Comparison of ENCODE assay signal across 28 cellular contexts in the genomic region with DNA sequence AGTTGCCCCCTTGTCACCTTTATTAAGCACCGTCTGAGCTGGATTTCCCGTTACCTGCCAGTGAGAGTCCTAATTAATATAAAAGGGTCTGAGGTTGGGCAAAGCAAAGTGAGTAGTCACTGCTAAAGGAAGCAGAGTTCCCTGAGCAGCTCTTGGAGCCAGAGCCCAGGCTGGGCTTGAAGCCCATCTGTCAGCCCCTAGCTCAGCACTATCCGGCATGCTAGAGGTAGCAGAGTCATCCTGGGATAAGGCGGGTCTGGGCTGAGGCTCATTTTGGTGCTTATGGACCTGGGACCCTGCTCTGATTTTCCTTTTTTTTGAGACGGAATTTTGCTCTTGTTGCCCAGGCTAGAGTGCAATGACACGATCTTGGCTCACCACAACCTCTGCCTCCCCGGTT. TPM values are rescaled to one million over a fixed set of nuclear protein-coding genes. Genes with fewer than 3 reads are reported as not detected.
DNase-seq lines count a peak whose midpoint lies in the region; ATAC-seq and TF ChIP-seq lines count a peak whose summit lies in the region.
"Had no signal": no experiment of that assay in that cellular context is flagged by ENCODE, and none has a peak within 500 bp of the region (broad histone marks: within the 10 kb centered on the region; RNA-seq: fewer than 3 reads in every experiment).

No MANE protein-coding gene starts in this region.

- TF ChIP-seq CTCF in GM23338 (conservative IDR thresholded peaks at IDR 0.05; ENCODE audit: low read depth in 2 of 2) (no peak), activated B cell treated with CpG ODN at 0.5 μM for 24 hours (IDR thresholded peaks at IDR 0.05) (no peak)

- ATAC-seq in GM23338 (peak; percentile 34), activated B cell treated with CpG ODN at 0.5 μM for 24 hours (ENCODE audit: low read depth) (no peak), left lobe of liver (peak; percentile 34)

- H3F3A ChIP-seq in GM23338 (replicated peaks; ENCODE audit: low read depth): peaks cover 32% of the 10 kb centered on the region

- H4K20me1 ChIP-seq in GM23338 (replicated peaks; ENCODE audit: insufficient read depth): peaks cover 33% of the 10 kb centered on the region

- no peak overlapping the region for H2AFZ ChIP-seq in GM23338

- H3K36me3 Mint-ChIP-seq in GM23338 (ENCODE audit: low read depth) (peaks cover 24% of the 10 kb centered on the region), activated B cell treated with CpG ODN at 0.5 μM for 24 hours (ENCODE audit: low read depth) (peaks cover 63% of the 10 kb centered on the region)

- 0 out of 2 replicates have a peak overlapping the region, but pooled peaks have one; percentile 39 for H3K27ac ChIP-seq in GM23338 (ENCODE audit: low read depth)
- H3K27ac ChIP-seq: 22Rv1, ascending aorta, Peyer's patch, right atrium auricular region, SJCRH30, stomach had no signal

- H3K27ac Mint-ChIP-seq in GM23338 (no peak overlapping the region), activated B cell treated with CpG ODN at 0.5 μM for 24 hours (peak overlapping the region; percentile 70)
- H3K27ac Mint-ChIP-seq: activated naive CD8-positive, alpha-beta T cell treated with anti-CD3 and anti-CD28 coated beads for 36 hours had no signal

- no peaks in the 10 kb centered on the region for H3K27me3 ChIP-seq in GM23338 (ENCODE audit: insufficient read depth)
- H3K27me3 ChIP-seq: ascending aorta, Peyer's patch, right atrium auricular region, SJCRH30, stomach had no signal

- H3K27me3 Mint-ChIP-seq in GM23338 (ENCODE audit: insufficient read depth, low read depth, poor library complexity) (peaks cover 6% of the 10 kb centered on the region), activated B cell treated with CpG ODN at 0.5 μM for 24 hours (no peaks in the 10 kb centered on the region)
- H3K27me3 Mint-ChIP-seq: activated naive CD8-positive, alpha-beta T cell treated with anti-CD3 and anti-CD28 coated beads for 36 hours had no signal

- no peaks in the 10 kb centered on the region for H3K79me2 ChIP-seq in GM23338 (replicated peaks; ENCODE audit: insufficient read depth)

- H3K4me3 Mint-ChIP-seq in GM23338 (no peak overlapping the region), activated B cell treated with CpG ODN at 0.5 μM for 24 hours (no peak overlapping the region)
- H3K4me3 Mint-ChIP-seq: activated naive CD8-positive, alpha-beta T cell treated with anti-CD3 and anti-CD28 coated beads for 36 hours had no signal

- H3K9me3 Mint-ChIP-seq in GM23338 (no peaks in the 10 kb centered on the region), activated B cell treated with CpG ODN at 0.5 μM for 24 hours (no peaks in the 10 kb centered on the region)

- peak; percentile 42 for DNase-seq in NCI-H82 (lab: John Stamatoyannopoulos, UW)
- DNase-seq in NCI-H82 treated with DMSO at 0.1 percent for 48 hours (lab: John Stamatoyannopoulos, UW; ENCODE audit: unreplicated experiment): no peak
- no peak for DNase-seq in GM23338 (ENCODE audit: low spot score)
- no peak for DNase-seq in activated B cell treated with CpG ODN at 0.5 μM for 24 hours
- DNase-seq in left lobe of liver (ENCODE audit: low spot score): no peak
- DNase-seq in GM03348 (ENCODE audit: low spot score): no peak
- no peak for DNase-seq in SHP77 (lab: John Stamatoyannopoulos, UW)
- DNase-seq in GDM1 (lab: John Stamatoyannopoulos, UW): no peak
- DNase-seq: activated CD4-positive, CD25-positive, alpha-beta regulatory T cell treated with anti-CD3 and anti-CD28 coated beads, Interleukin-2, amount 50 U/mL, for 72 hours; activated CD8-positive, alpha-beta memory T cell treated with anti-CD3 and anti-CD28 coated beads for 24 hours; activated naive CD8-positive, alpha-beta T cell treated with anti-CD3 and anti-CD28 coated beads for 36 hours; activated T-cell treated with anti-CD3 and anti-CD28 coated beads for 4 hours; C1 segment of cervical spinal cord; cortex of kidney; effector memory CD4-positive, alpha-beta T cell; IMR-90; NCI-H1048; NCI-H2107; NCI-H345; NCI-H69; Peyer's patch; SJCRH30; small intestine; stomach had no signal

- no peak overlapping the region for H3K4me2 ChIP-seq in GM23338

- POLR2A ChIA-PET in activated B cell treated with CpG ODN at 0.5 μM for 24 hours (lab: Charles Lee): interaction anchor here (0.8 to 0.9 kb wide), 2 partner anchors 46 to 66 kb away, joined by 3 to 5 read pairs; a partner anchor contains a TSS

- no peaks in the 10 kb centered on the region for H3K4me1 ChIP-seq in GM23338 (ENCODE audit: insufficient read depth)
- H3K4me1 ChIP-seq: ascending aorta, Caco-2, Peyer's patch, right atrium auricular region, SJCRH30, stomach had no signal

- intact Hi-C loops in activated B cell treated with CpG ODN at 0.5 μM for 24 hours (cut with micrococcal nuclease): no loop called here

- CTCF ChIA-PET in activated B cell treated with CpG ODN at 0.5 μM for 24 hours (lab: Charles Lee): interaction anchor here (1.0 kb wide), 1 partner anchor 44 kb away, joined by 3 read pairs; no protein-coding TSS in a partner anchor

- no peak overlapping the region for H3K4me3 ChIP-seq in GM23338
- H3K4me3 ChIP-seq: ascending aorta, Peyer's patch, right atrium auricular region, SJCRH30, stomach had no signal

- H3K36me3 ChIP-seq in GM23338 (ENCODE audit: insufficient read depth): peaks cover 14% of the 10 kb centered on the region; the same call in 1 of the 2 replicates

- no peaks in the 10 kb centered on the region for H3K9me2 ChIP-seq in GM23338 (ENCODE audit: insufficient read depth)

- H3K4me1 Mint-ChIP-seq in GM23338 (no peaks in the 10 kb centered on the region; the same call in 1 of the 3 replicates), activated B cell treated with CpG ODN at 0.5 μM for 24 hours (peaks cover 2% of the 10 kb centered on the region)
- H3K4me1 Mint-ChIP-seq: activated naive CD8-positive, alpha-beta T cell treated with anti-CD3 and anti-CD28 coated beads for 36 hours had no signal

TF ChIP-seq in GM23338, 12 proteins besides CTCF, POLR2A, EP300 and RAD21:
- TF ChIP-seq POLR2AphosphoS5 (IDR thresholded peaks at IDR 0.05; ENCODE audit: low read depth) (no peak), CREB1 (CRISPR knock-in tag; IDR thresholded peaks at IDR 0.05; ENCODE audit: low read depth) (no peak), EZH2 (IDR thresholded peaks at IDR 0.05; ENCODE audit: low read depth, unreplicated experiment) (no peak)

RNA-seq across cellular contexts. Expression of a gene that starts 46.2 kb away (rescaled TPM):
- total RNA-seq in GM23338 (2014; rRNA removed; shearing (Covaris generic)): 95.0 and 98.0 TPM in 2 replicates
- polyA plus RNA-seq in GM23338 (2016; fragmentation: Nextera tagmentation; extraction: Ambion mirVana): 83.9 and 106 TPM in 2 replicates
- total RNA-seq in activated B cell treated with CpG ODN at 0.5 μM for 24 hours (89.4 and 99.3 TPM in 2 replicates), left lobe of liver (21.1 TPM)
